ENCODE assay signal across 11 cellular contexts in the genomic region with DNA sequence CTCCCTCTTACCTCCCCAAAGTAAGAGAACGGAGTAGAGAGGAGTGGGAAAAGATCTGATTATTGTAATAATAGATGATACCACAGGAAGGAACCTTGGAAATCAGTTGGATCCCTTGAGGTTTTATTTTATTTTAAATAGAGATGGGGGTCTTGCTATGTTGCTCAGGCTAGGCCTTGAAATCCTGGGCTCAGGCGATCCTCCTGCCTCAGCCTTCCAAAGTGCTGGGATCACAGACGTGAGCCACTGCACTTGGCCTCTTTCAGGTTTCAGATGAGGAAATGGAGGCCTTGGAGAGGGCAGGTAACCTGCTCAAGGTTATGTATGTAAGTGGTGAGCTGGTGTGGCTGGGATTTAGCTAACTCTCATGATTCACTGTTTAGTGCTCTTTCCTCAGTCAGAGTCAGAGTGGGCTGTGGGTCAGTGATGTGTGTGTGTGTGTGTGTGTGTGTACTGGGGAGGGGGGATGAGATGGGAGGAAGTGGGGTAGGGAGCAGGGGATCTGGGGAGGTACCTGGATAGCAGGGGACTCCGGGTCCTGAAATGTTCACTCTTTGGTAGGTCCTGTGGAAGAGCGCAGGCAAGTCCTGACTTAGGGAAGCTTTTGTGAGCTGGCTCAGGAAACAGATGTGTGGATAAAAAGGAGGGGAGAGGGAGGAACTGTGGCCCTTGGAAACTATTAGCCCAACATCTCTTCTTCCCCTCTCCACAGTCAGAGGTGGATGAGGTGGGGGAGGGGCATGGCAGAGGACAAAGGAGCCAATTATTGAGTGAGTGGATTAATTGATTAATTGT. TPM values are rescaled to one million over a fixed set of nuclear protein-coding genes. Genes with fewer than 3 reads are reported as not detected.
DNase-seq lines count a peak whose midpoint lies in the region; ATAC-seq, FAIRE-seq and TF ChIP-seq lines count a peak whose summit lies in the region.
"Had no signal": no experiment of that assay in that cellular context is flagged by ENCODE, and none has a peak within 500 bp of the region (broad histone marks: within the 10 kb centered on the region; RNA-seq: fewer than 3 reads in every experiment).

No MANE protein-coding gene starts in this region.

- H3K27me3 Mint-ChIP-seq in immature natural killer cell (ENCODE audit: low read depth in 3 of 3): peaks cover 10 to 16% (median 15%) of the 10 kb centered on the region in 3 donors

- peaks cover 0 to 16% of the 10 kb centered on the region in 2 donors for H3K4me1 Mint-ChIP-seq in immature natural killer cell

- H2AFZ ChIP-seq in ACC112 (ENCODE audit: low read length, unreplicated experiment): peak overlapping the region; percentile 19

- no peak for TF ChIP-seq CTCF in VCaP (conservative IDR thresholded peaks at IDR 0.05)

- DNase-seq in GM19239 (ENCODE audit: insufficient read length, low spot score) (no peak), immature natural killer cell (no peak), A172 (ENCODE audit: low spot score) (no peak), MV-4-11 (lab: John Stamatoyannopoulos, UW) (no peak), iPS-NIHi7 (ENCODE audit: extremely low spot score) (no peak)

- H3K27me3 ChIP-seq in ACC112 (ENCODE audit: insufficient read depth, low read length): peaks cover 85% of the 10 kb centered on the region

- H3K27ac ChIP-seq in ACC112 (ENCODE audit: low read depth, low read length): no peak overlapping the region
- peak overlapping the region; percentile 88 for H3K27ac ChIP-seq in VCaP

- peak overlapping the region in 2 of 6 donors; percentile 68 to 73 for H3K27ac Mint-ChIP-seq in immature natural killer cell
- H3K27ac Mint-ChIP-seq: memory B cell had no signal

- H3K4me1 ChIP-seq in ACC112 (ENCODE audit: control insufficient read depth, insufficient read depth, low read length, unreplicated experiment): peaks cover 4% of the 10 kb centered on the region

- H3K4me3 ChIP-seq in ACC112 (ENCODE audit: low read depth, low read length): peak overlapping the region; percentile 52; the same call in 1 of the 2 replicates

- peak overlapping the region; percentile 4 to 88 (median 35) for H3K4me3 Mint-ChIP-seq in immature natural killer cell

- peak; percentile 64 for FAIRE-seq in GM19239 (lab: Jason Lieb, UNC)
- FAIRE-seq: endometrium had no signal

- no peaks in the 10 kb centered on the region for H3K36me3 ChIP-seq in ACC112 (ENCODE audit: insufficient read depth, low read length)

- no peaks in the 10 kb centered on the region for H3K79me2 ChIP-seq in ACC112 (ENCODE audit: control insufficient read depth, insufficient read depth, low read length, unreplicated experiment)

- ATAC-seq in esophagus mucosa: no peak

- H3K36me3 Mint-ChIP-seq in immature natural killer cell: no peaks in the 10 kb centered on the region
- H3K36me3 Mint-ChIP-seq: memory B cell had no signal

- no peaks in the 10 kb centered on the region for H3K9me3 Mint-ChIP-seq in immature natural killer cell
- H3K9me3 Mint-ChIP-seq: memory B cell had no signal

RNA-seq across cellular contexts. Expression of a gene that starts 4.7 kb away (rescaled TPM):
- not detected for polyA plus RNA-seq in immature natural killer cell
- not detected in 2 replicates for total RNA-seq in A172 (2014; rRNA removed; shearing (Covaris generic))
- total RNA-seq in esophagus mucosa: not detected
- polyA plus RNA-seq: thymus had no signal

RNA-seq across cellular contexts. Expression of a gene that starts 29.2 kb away (rescaled TPM):
- polyA plus RNA-seq in immature natural killer cell: 100 to 1,000 TPM in 2 of 3 donors, 10 to 100 TPM in 1; 81.7 to 110 (median 100) TPM
- 36.8 and 40.2 TPM in 2 replicates for total RNA-seq in A172 (2014; rRNA removed; shearing (Covaris generic))
- 34.6 TPM for total RNA-seq in esophagus mucosa
